In the genomic region with DNA sequence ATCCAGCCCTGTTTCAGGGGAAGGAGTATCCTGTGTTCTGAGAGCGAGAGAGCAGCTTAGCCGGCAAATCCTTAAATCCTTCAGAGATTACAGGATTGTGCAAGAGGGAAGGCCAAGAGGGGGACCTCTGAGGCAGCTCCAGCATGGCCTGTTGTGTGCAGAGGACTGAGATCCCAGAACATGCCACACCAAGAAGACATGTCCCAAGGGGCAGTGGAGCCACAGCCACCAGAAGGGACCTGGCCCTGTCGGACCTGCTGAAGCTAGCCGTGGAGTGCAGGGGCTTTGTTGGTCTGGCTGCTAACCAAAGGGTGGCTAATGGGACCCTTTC, we compare ENCODE assay signal across 10 cellular contexts. TPM values are rescaled to one million over a fixed set of nuclear protein-coding genes. Genes with fewer than 3 reads are reported as not detected.
A peak's percentile ranks its signal among the peaks of the same experiment; 100 is the strongest.
DNase-seq lines count a peak whose midpoint lies in the region; ATAC-seq, FAIRE-seq and TF ChIP-seq lines count a peak whose summit lies in the region.
"Had no signal": no experiment of that assay in that cellular context is flagged by ENCODE, and none has a peak within 500 bp of the region (broad histone marks: within the 10 kb centered on the region; RNA-seq: fewer than 3 reads in every experiment).

No MANE protein-coding gene starts in this region.

- TF ChIP-seq POLR2A in esophagus squamous epithelium (IDR thresholded peaks at IDR 0.05), result no peak

- intact Hi-C loops in esophagus squamous epithelium (cut with DNase I) (no loop called here), A673 (cut with micrococcal nuclease; ENCODE audit: unreplicated experiment) (no loop called here)

- POLR2A ChIA-PET in A673 (lab: Charles Lee; ENCODE audit: low non-redundant PET), result no interaction called here

- no peak for ATAC-seq in GM19023 (IDR thresholded peaks at IDR 0.05; ENCODE audit: unreplicated experiment)

- H3K27ac ChIP-seq in esophagus squamous epithelium (peak overlapping the region in 3 of 4 donors; percentile 5 to 92 (median 13)), A673 (ENCODE audit: low read depth, low read length, poor library complexity, severe bottlenecking) (no peak overlapping the region)

- WGBS in esophagus squamous epithelium, 2 donors, result 33 to 37% methylated on average over 2 to 3 of the region's 4 CpGs

- H3K4me1 ChIP-seq in esophagus squamous epithelium, result peaks cover 35 to 59% (median 41%) of the 10 kb centered on the region in 3 donors
- peaks cover 21% of the 10 kb centered on the region for H3K4me1 ChIP-seq in A673 (ENCODE audit: insufficient read depth, low read length, poor library complexity, severe bottlenecking)

- peak; percentile 90 for DNase-seq in D341Med (ENCODE audit: low spot score)
- DNase-seq in HTR-8/SVneo (ENCODE audit: insufficient read length, low spot score), result no peak
- DNase-seq in esophagus squamous epithelium (lab: John Stamatoyannopoulos, UW), result no peak
- peak; percentile 34 for DNase-seq in retina
- DNase-seq in cortex of kidney (lab: John Stamatoyannopoulos, UW), result no peak
- DNase-seq in A673 (ENCODE audit: low spot score), result no peak
- DNase-seq: NCI-H2029, T1000 had no signal

- no TSS peak for BruUV-seq in A673 (replicated peaks; lab: Mats Ljungman, UMichigan)

- H3K27me3 ChIP-seq in esophagus squamous epithelium (peaks cover 0 to 34% (median 0%) of the 10 kb centered on the region in 4 donors), A673 (replicated peaks; ENCODE audit: insufficient read depth, low read depth, low read length, poor library complexity) (no peaks in the 10 kb centered on the region)

- H3K36me3 ChIP-seq in esophagus squamous epithelium (no peaks in the 10 kb centered on the region), A673 (ENCODE audit: insufficient read depth, low read length, poor library complexity, severe bottlenecking) (no peaks in the 10 kb centered on the region)

- H3K9me3 ChIP-seq in esophagus squamous epithelium (no peaks in the 10 kb centered on the region), A673 (ENCODE audit: low read depth, low read length, poor library complexity, severe bottlenecking) (no peaks in the 10 kb centered on the region)

- no peak for TF ChIP-seq CTCF in esophagus squamous epithelium (IDR thresholded peaks at IDR 0.05)
- no peak for TF ChIP-seq CTCF in A673 (conservative IDR thresholded peaks at IDR 0.05; ENCODE audit: low read depth, low read length)

- FAIRE-seq in HTR-8/SVneo (lab: Jason Lieb, UNC), result peak; percentile 73
- FAIRE-seq: H54 had no signal

- no peak overlapping the region for H3K4me3 ChIP-seq in esophagus squamous epithelium
- H3K4me3 ChIP-seq in A673 (ENCODE audit: low read depth, low read length, poor library complexity, severe bottlenecking), result no peak overlapping the region

- CTCF ChIA-PET in A673 (lab: Charles Lee), result no interaction called here

RNA-seq across cellular contexts. Expression of a gene that starts 1.6 kb away (rescaled TPM):
- total RNA-seq in esophagus squamous epithelium (10 to 100 TPM; 38.8 to 64.7 (median 61.6) TPM), A673 (2021) (34.3 and 57.1 TPM in 2 replicates)

Comparison
In these comparisons a context has a peak if more than half of its experiments do, and no peak if none do; other contexts are left out.
1. DNase-seq: peak in D341Med (single experiment) and retina (single experiment); none in HTR-8/SVneo (single experiment), esophagus squamous epithelium (single experiment), cortex of kidney (single experiment) and A673 (single experiment).